ENCODE assay signal across 1 cellular context in genomic region chr10:123377883-123378282, GRCh38.
A peak's percentile ranks its signal among the peaks of the same experiment; 100 is the strongest.
TF ChIP-seq lines count a peak whose summit lies in the region.

No MANE protein-coding gene starts in this region.

TF ChIP-seq in HepG2, 621 proteins besides CTCF, POLR2A, EP300 and RAD21 (continued from another document):
- 0 out of 2 replicates have a peak, but pooled peaks have one; percentile 17 for TF ChIP-seq PATZ1 (CRISPR knock-in tag; IDR thresholded peaks at IDR 0.05)
- no peak for TF ChIP-seq ZBTB40 (IDR thresholded peaks at IDR 0.05)
- TF ChIP-seq ZBTB40 (CRISPR knock-in tag; IDR thresholded peaks at IDR 0.05) = no peak
- peak; percentile 43; the same call in 1 of the 2 replicates for TF ChIP-seq ARID5B (CRISPR knock-in tag; IDR thresholded peaks at IDR 0.05)
- no peak for TF ChIP-seq NBN (conservative IDR thresholded peaks at IDR 0.05)
- TF ChIP-seq NR2F1 (CRISPR knock-in tag; IDR thresholded peaks at IDR 0.05) = peak in 1 of 2 experiments; percentile 27; a peak in 1 of 4 replicates
- no peak for TF ChIP-seq NRL (CRISPR knock-in tag; IDR thresholded peaks at IDR 0.05; ENCODE audit: borderline replicate concordance)
- no peak for TF ChIP-seq NR2C2 (CRISPR knock-in tag; IDR thresholded peaks at IDR 0.05; ENCODE audit: borderline replicate concordance)
- TF ChIP-seq FOXP1 (IDR thresholded peaks at IDR 0.05) = no peak
- TF ChIP-seq FOXP1 (CRISPR knock-in tag; IDR thresholded peaks at IDR 0.05) = peak; percentile 45; the same call in 1 of the 2 replicates
- TF ChIP-seq BCL6 (CRISPR knock-in tag; IDR thresholded peaks at IDR 0.05) = peak; percentile 76
TF ChIP-seq in HepG2: peak in this region for 11.
